In genomic region chr4:124481123-124481522, GRCh38 we compare ENCODE assay signal across 24 cellular contexts.
"Had no signal": no experiment of that assay in that cellular context is flagged by ENCODE, and none has a peak within 500 bp of the region (broad histone marks: within the 10 kb centered on the region; RNA-seq: fewer than 3 reads in every experiment).

No MANE protein-coding gene starts in this region.

- ATAC-seq: activated T-helper 17 cell treated with anti-CD3 and anti-CD28 coated beads, Interleukin-2, amount 50 U/mL, for 72 hours; T-helper 17 cell; WTC11 had no signal

- DNase-seq: activated CD4-positive, alpha-beta T cell treated with anti-CD3 and anti-CD28 coated beads, Interleukin-2, amount 10 ng/mL, durations not matched to agents 24 days and 14 days; activated CD4-positive, alpha-beta T cell treated with anti-CD3 and anti-CD28 coated beads, Interleukin-2, amount 50 U/mL, for 48 hours; activated CD4-positive, CD25-positive, alpha-beta regulatory T cell treated with anti-CD3 and anti-CD28 coated beads, Interleukin-2, amount 50 U/mL, for 72 hours; activated gamma-delta T cell; activated naive CD4-positive, alpha-beta T cell treated with anti-CD3 and anti-CD28 coated beads for 36 hours; activated T-cell treated with anti-CD3 and anti-CD28 coated beads for 4 hours; activated T-cell treated with anti-CD3 and anti-CD28 coated beads, Interleukin-2, amount 50 U/mL, for 48 hours; amygdala; brain microvascular endothelial cell; MG63; MV-4-11; NCI-H1105; NCI-H1436; NCI-H1694 treated with DMSO at 0.1 percent for 48 hours; NCI-H2029 treated with DMSO at 0.1 percent for 48 hours; NCI-H345; NCI-H510A; NCI-H526 treated with DMSO at 0.1 percent for 48 hours; SIG-M5; T-helper 17 cell; T-helper 9 cell had no signal

- H3K36me3 ChIP-seq: brain microvascular endothelial cell, cardiac muscle cell, MG63 had no signal

- H3K9me3 ChIP-seq: MG63 had no signal

- H3K27me3 ChIP-seq: brain microvascular endothelial cell, cardiac muscle cell, MG63 had no signal

- H3K27ac ChIP-seq: brain microvascular endothelial cell, cardiac muscle cell had no signal

- H3K4me3 ChIP-seq: cardiac muscle cell, MG63 had no signal
